Comparison of ENCODE assay signal across 8 cellular contexts in genomic region chr11:81869337-81870065, GRCh38.
DNase-seq lines count a peak whose midpoint lies in the region; ATAC-seq and TF ChIP-seq lines count a peak whose summit lies in the region.

No MANE protein-coding gene starts in this region.

- H3K27me3 ChIP-seq in spleen (replicated peaks in 1 of 7) (no peaks in the 10 kb centered on the region), HAP-1 (ENCODE audit: low read depth) (no peaks in the 10 kb centered on the region)

- TF ChIP-seq CTCF in GM10248 (IDR thresholded peaks at IDR 0.05; ENCODE audit: control extremely low read depth, extremely low read depth, low read depth, missing control alignments) (no peak), spleen (IDR thresholded peaks at IDR 0.05 in 8 of 11, conservative IDR thresholded peaks at IDR 0.05 in 3 of 11) (no peak)

- H3K9me3 ChIP-seq in spleen = peaks cover 0 to 4% (median 0%) of the 10 kb centered on the region in 8 donors
- no peaks in the 10 kb centered on the region for H3K9me3 ChIP-seq in HAP-1

- WGBS in spleen, 5 donors = 42 to 67% (median 62%) methylated on average over 1 of the region's 1 CpG

- H3K4me1 ChIP-seq in spleen = peaks cover 6 to 38% (median 20%) of the 10 kb centered on the region in 6 donors
- no peaks in the 10 kb centered on the region for H3K4me1 ChIP-seq in HAP-1

- CTCF ChIA-PET in GM10248 (lab: Yijun Ruan, JAX) = no interaction called here

- DNase-seq in GM10248 (ENCODE audit: extremely low spot score) (peak; percentile 28), NAMALWA (ENCODE audit: low spot score) (peak; percentile 96), activated T-cell treated with anti-CD3 and anti-CD28 coated beads for 4 hours (peak; percentile 53), spleen (peak; percentile 76), cerebellum (ENCODE audit: low spot score) (no peak), HAP-1 (ENCODE audit: low spot score in 2 of 2) (no peak), hypothalamus (lab: John Stamatoyannopoulos, UW) (no peak)

- H3K27ac ChIP-seq in spleen = peak overlapping the region in 7 of 8 donors; percentile 6 to 84 (median 72)

- H3K4me3 ChIP-seq in spleen (peak overlapping the region in 3 of 8 donors; percentile 8 to 57 (median 25)), HAP-1 (no peak overlapping the region)

- no peak for TF ChIP-seq POLR2A in spleen (IDR thresholded peaks at IDR 0.05)

- intact Hi-C loops in spleen (cut with DNase I; ENCODE audit: low total_unique reads) = no loop called here

- POLR2A ChIA-PET in GM10248 (lab: Yijun Ruan, JAX) = no interaction called here

- no peaks in the 10 kb centered on the region for H3K36me3 ChIP-seq in spleen
- no peaks in the 10 kb centered on the region for H3K36me3 ChIP-seq in HAP-1 (replicated peaks)

- in situ Hi-C loops in HAP-1 (cut with MboI; ENCODE audit: low sequenced_read_pairs) = no loop called here

- peak; percentile 96 for ATAC-seq in GM21825 (IDR thresholded peaks at IDR 0.05; ENCODE audit: unreplicated experiment)

Comparison
In these comparisons a context has a peak if more than half of its experiments do, and no peak if none do; other contexts are left out.
1. DNase-seq: peak in GM10248 (single experiment), NAMALWA (single experiment), activated T-cell treated with anti-CD3 and anti-CD28 coated beads for 4 hours (single experiment) and spleen (single experiment); none in cerebellum (single experiment), HAP-1 (0 of 2) and hypothalamus (0 of 51).